ENCODE assay signal across 8 cellular contexts in the genomic region with DNA sequence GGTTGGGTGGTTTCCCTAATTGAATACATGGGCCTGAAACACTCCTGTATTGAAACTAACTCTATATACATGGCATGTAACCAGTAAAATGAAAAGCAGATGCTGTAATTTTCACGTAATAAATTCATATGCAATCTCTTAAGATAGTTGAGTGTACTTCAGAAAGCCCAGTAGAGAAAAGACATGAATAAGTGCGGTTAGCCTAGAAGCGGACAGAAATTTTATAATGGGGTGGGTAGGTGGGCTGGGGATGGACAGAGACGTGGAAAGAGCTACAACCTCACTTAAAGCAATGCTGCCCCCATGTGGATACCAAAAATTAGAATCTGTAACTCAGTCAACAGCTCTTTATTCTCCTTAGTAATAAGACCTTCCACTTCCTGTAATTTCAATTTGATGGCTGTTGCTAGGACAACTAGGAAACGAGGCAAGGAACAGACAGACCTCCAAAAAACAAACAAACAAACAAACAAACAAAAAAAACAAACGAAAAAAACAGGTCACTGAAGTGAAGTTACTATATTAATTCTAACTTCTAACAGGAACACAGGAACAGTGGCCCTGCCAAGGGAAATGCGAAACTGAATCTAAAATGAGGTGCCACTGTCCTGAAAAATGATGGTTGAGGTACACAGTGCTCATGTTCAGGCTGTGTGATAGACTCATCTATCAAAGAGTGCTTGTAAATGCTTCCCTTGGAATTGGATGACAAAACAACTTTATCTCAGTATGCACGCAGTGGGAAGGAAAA.
A peak's percentile ranks its signal among the peaks of the same experiment; 100 is the strongest.
DNase-seq lines count a peak whose midpoint lies in the region; ATAC-seq and TF ChIP-seq lines count a peak whose summit lies in the region.

No MANE protein-coding gene starts in this region.

- H3K27me3 ChIP-seq in SU-DHL-6 (ENCODE audit: low read length): no peaks in the 10 kb centered on the region
- H3K27me3 ChIP-seq in fibroblast of lung (ENCODE audit: control insufficient read depth, insufficient read depth, low read length): no peaks in the 10 kb centered on the region
- H3K27me3 ChIP-seq in neuronal stem cell (ENCODE audit: control insufficient read depth in 3 of 3, insufficient read depth in 3 of 3, low read depth in 1 of 3, low read length in 3 of 3): peaks cover 0 to 2% (median 0%) of the 10 kb centered on the region in 3 experiments

- no peaks in the 10 kb centered on the region for H3K79me1 ChIP-seq in neuronal stem cell (ENCODE audit: low read depth, low read length)

- no peak overlapping the region for H3K14ac ChIP-seq in neuronal stem cell (ENCODE audit: low read length)

- no peaks in the 10 kb centered on the region for H3F3A ChIP-seq in SU-DHL-6 (ENCODE audit: insufficient read depth)

- H4K20me1 ChIP-seq in SU-DHL-6 (ENCODE audit: low read depth, low read length) (no peaks in the 10 kb centered on the region), fibroblast of lung (ENCODE audit: control insufficient read depth, extremely low read depth, insufficient read depth, low read length) (no peaks in the 10 kb centered on the region)

- no peaks in the 10 kb centered on the region for H3K9me2 ChIP-seq in SU-DHL-6 (replicated peaks; ENCODE audit: insufficient read depth, low read length)

- no peak overlapping the region for H3K18ac ChIP-seq in neuronal stem cell (ENCODE audit: low read length)

- no peak for TF ChIP-seq POLR2A in GM18505 (IDR thresholded peaks at IDR 0.05; ENCODE audit: borderline replicate concordance, extremely low read depth, insufficient read depth, insufficient read length)

- no peak overlapping the region for H2BK15ac ChIP-seq in neuronal stem cell (ENCODE audit: low read length)

- H2AFZ ChIP-seq in SU-DHL-6 (ENCODE audit: low read depth, low read length, severe bottlenecking) (no peak overlapping the region), fibroblast of lung (ENCODE audit: low read length) (no peak overlapping the region), neuronal stem cell (ENCODE audit: low read length) (no peak overlapping the region)

- intact Hi-C loops in Right ventricle myocardium inferior (cut with DNase I) (loop anchor here (5.0 kb wide), 2 partner anchors 294 to 319 kb away; no protein-coding TSS in a partner anchor), cardiac septum (cut with DNase I) (loop anchor here (10.0 kb wide), 1 partner anchor 77 kb away; no protein-coding TSS in a partner anchor)

- peaks cover 13% of the 10 kb centered on the region for H3K4me1 ChIP-seq in fibroblast of lung (ENCODE audit: control insufficient read depth, extremely low read depth, insufficient read depth, low read length)
- no peaks in the 10 kb centered on the region for H3K4me1 ChIP-seq in neuronal stem cell (ENCODE audit: control insufficient read depth in 2 of 2, insufficient read depth in 1 of 2, low read depth in 1 of 2, low read length in 2 of 2)

- no peak overlapping the region for H4K91ac ChIP-seq in neuronal stem cell (ENCODE audit: low read depth, low read length, poor library complexity)

- no peaks in the 10 kb centered on the region for H3K79me2 ChIP-seq in SU-DHL-6 (ENCODE audit: insufficient read depth, low read length)
- no peaks in the 10 kb centered on the region for H3K79me2 ChIP-seq in fibroblast of lung (ENCODE audit: control insufficient read depth, insufficient read depth, low read length)

- H2BK12ac ChIP-seq in neuronal stem cell (ENCODE audit: low read length): no peak overlapping the region

- H3K4me3 ChIP-seq in SU-DHL-6 (ENCODE audit: insufficient read depth, low read length, poor library complexity, severe bottlenecking): no peak overlapping the region
- no peak overlapping the region for H3K4me3 ChIP-seq in fibroblast of lung (replicated peaks in 1 of 4; ENCODE audit: control extremely low read depth in 1 of 4, insufficient read depth in 1 of 4, low read depth in 3 of 4, low read length in 4 of 4)
- H3K4me3 ChIP-seq in neuronal stem cell (ENCODE audit: low read length in 2 of 2): no peak overlapping the region

- H2BK5ac ChIP-seq in neuronal stem cell (ENCODE audit: low read length): no peak overlapping the region

- H2AK5ac ChIP-seq in neuronal stem cell (ENCODE audit: low read depth, low read length): no peak overlapping the region

- TF ChIP-seq CTCF in SU-DHL-6 (IDR thresholded peaks at IDR 0.05; ENCODE audit: insufficient read depth, low read length, poor library complexity, severe bottlenecking) (peak; percentile 19), fibroblast of lung (conservative IDR thresholded peaks at IDR 0.05 in 1 of 2, IDR thresholded peaks at IDR 0.05 in 1 of 2; ENCODE audit: low read depth in 1 of 2, low read length in 2 of 2) (peak; percentile 56 to 62)

- ATAC-seq in Right ventricle myocardium inferior (peak; percentile 72), HG03196 (IDR thresholded peaks at IDR 0.05; ENCODE audit: unreplicated experiment) (no peak), GM18505 (IDR thresholded peaks at IDR 0.05; ENCODE audit: unreplicated experiment) (no peak)

- DNase-seq in Right ventricle myocardium inferior (ENCODE audit: missing footprints) (no peak), cardiac septum (ENCODE audit: low spot score) (no peak), NCI-H1105 treated with DMSO at 0.1 percent for 48 hours (lab: John Stamatoyannopoulos, UW) (peak; percentile 60), fibroblast of lung (ENCODE audit: low read depth in 2 of 2) (peak; percentile 81 to 86), neuronal stem cell (ENCODE audit: low spot score) (peak; percentile 30)

- H3K27ac ChIP-seq in SU-DHL-6 (ENCODE audit: low read depth, low read length): no peak overlapping the region
- peak overlapping the region; percentile 42 for H3K27ac ChIP-seq in fibroblast of lung (ENCODE audit: insufficient read depth, low read length)
- H3K27ac ChIP-seq in neuronal stem cell (replicated peaks; ENCODE audit: low read length): no peak overlapping the region

- H3K9ac ChIP-seq in SU-DHL-6 (ENCODE audit: low read length) (no peak overlapping the region), fibroblast of lung (ENCODE audit: insufficient read depth, low read length) (no peak overlapping the region), neuronal stem cell (ENCODE audit: low read depth, low read length, poor library complexity) (no peak overlapping the region)

- no peak overlapping the region for H3K23ac ChIP-seq in neuronal stem cell (ENCODE audit: low read depth, low read length, poor library complexity)

- H3K4me2 ChIP-seq in SU-DHL-6 (ENCODE audit: low read depth, low read length, poor library complexity, severe bottlenecking) (no peak overlapping the region), fibroblast of lung (ENCODE audit: extremely low read depth, insufficient read depth, low read length) (peak overlapping the region; percentile 23), neuronal stem cell (ENCODE audit: insufficient read depth, low read length, poor library complexity, severe bottlenecking) (no peak overlapping the region)

- no peak overlapping the region for H3K4ac ChIP-seq in neuronal stem cell (ENCODE audit: low read length)

- H3K36me3 ChIP-seq in SU-DHL-6 (ENCODE audit: low read length): no peaks in the 10 kb centered on the region
- no peaks in the 10 kb centered on the region for H3K36me3 ChIP-seq in fibroblast of lung (ENCODE audit: control insufficient read depth, insufficient read depth, low read length)
- H3K36me3 ChIP-seq in neuronal stem cell (replicated peaks in 1 of 2; ENCODE audit: control insufficient read depth in 2 of 2, insufficient read depth in 2 of 2, low read length in 2 of 2): peaks cover 5 to 24% of the 10 kb centered on the region in 2 donors

- H3K9me3 ChIP-seq in SU-DHL-6 (ENCODE audit: insufficient read depth, low read length): no peaks in the 10 kb centered on the region
- H3K9me3 ChIP-seq in fibroblast of lung (ENCODE audit: control insufficient read depth, insufficient read depth, low read depth, low read length): no peaks in the 10 kb centered on the region
- H3K9me3 ChIP-seq in neuronal stem cell (replicated peaks in 1 of 2; ENCODE audit: control insufficient read depth in 2 of 2, insufficient read depth in 1 of 2, low read depth in 1 of 2, low read length in 2 of 2): peaks cover 0 to 3% of the 10 kb centered on the region in 2 donors

- no CpG with 5 or more reads among the region's 8 CpGs for WGBS in neuronal stem cell (ENCODE audit: extremely low coverage in 2 of 2, insufficient read length in 2 of 2, insufficient replicate concordance in 1 of 2), 2 donors

- H4K8ac ChIP-seq in neuronal stem cell (ENCODE audit: low read depth, low read length): no peak overlapping the region

- H2BK120ac ChIP-seq in neuronal stem cell (ENCODE audit: low read depth, low read length): no peak overlapping the region

Comparison
In these comparisons a context has a peak if more than half of its experiments do, and no peak if none do; other contexts are left out.
1. DNase-seq: peak in NCI-H1105 treated with DMSO at 0.1 percent for 48 hours (single experiment), fibroblast of lung (2 of 2) and neuronal stem cell (single experiment); none in Right ventricle myocardium inferior (single experiment) and cardiac septum (single experiment).